In genomic region chr10:107413971-107414370, GRCh38 we compare ENCODE assay signal across 1 cellular context.
A peak's percentile ranks its signal among the peaks of the same experiment; 100 is the strongest.
TF ChIP-seq lines count a peak whose summit lies in the region.

No MANE protein-coding gene starts in this region.

TF ChIP-seq in SK-N-SH treated with all-trans-retinoic acid at 6 μM for 48 hours, 23 proteins besides CTCF, POLR2A, EP300 and RAD21 (continued from another document):
- TF ChIP-seq TCF4 (CRISPR knock-in tag; IDR thresholded peaks at IDR 0.05; ENCODE audit: borderline replicate concordance) (peak; percentile 85), POU6F1 (CRISPR knock-in tag; IDR thresholded peaks at IDR 0.05; ENCODE audit: borderline replicate concordance, low read depth) (no peak; the same call in 1 of the 2 replicates), ISL1 (CRISPR knock-in tag; IDR thresholded peaks at IDR 0.05) (peak; percentile 98), SNAI2 (CRISPR knock-in tag; IDR thresholded peaks at IDR 0.05) (no peak), ZNF565 (CRISPR knock-in tag; conservative IDR thresholded peaks at IDR 0.05; ENCODE audit: low read depth) (no peak), OSR1 (CRISPR knock-in tag; IDR thresholded peaks at IDR 0.05) (no peak), GLIS3 (CRISPR knock-in tag; IDR thresholded peaks at IDR 0.05) (peak; percentile 82; the same call in 1 of the 2 replicates), BACH2 (CRISPR knock-in tag; IDR thresholded peaks at IDR 0.05; ENCODE audit: borderline replicate concordance) (no peak), ZFP30 (CRISPR knock-in tag; IDR thresholded peaks at IDR 0.05) (peak; percentile 16; the same call in 1 of the 2 replicates), CSDC2 (CRISPR knock-in tag; IDR thresholded peaks at IDR 0.05) (0 out of 2 replicates have a peak, but pooled peaks have one; percentile 32), PATZ1 (CRISPR knock-in tag; IDR thresholded peaks at IDR 0.05; ENCODE audit: borderline replicate concordance) (no peak), CSRNP3 (CRISPR knock-in tag; IDR thresholded peaks at IDR 0.05) (peak; percentile 79), RARB (CRISPR knock-in tag; IDR thresholded peaks at IDR 0.05) (no peak), CREB5 (CRISPR knock-in tag; IDR thresholded peaks at IDR 0.05; ENCODE audit: low read depth) (peak; percentile 86), ZNF70 (CRISPR knock-in tag; IDR thresholded peaks at IDR 0.05) (no peak)
TF ChIP-seq in SK-N-SH treated with all-trans-retinoic acid at 6 μM for 48 hours: peak in this region for 10.
